ENCODE assay signal across 35 cellular contexts in genomic region chr6:119845161-119845560, GRCh38.
"Had no signal": no experiment of that assay in that cellular context is flagged by ENCODE, and none has a peak within 500 bp of the region (broad histone marks: within the 10 kb centered on the region; RNA-seq: fewer than 3 reads in every experiment).

No MANE protein-coding gene starts in this region.

- DNase-seq: activated B cell treated with CpG ODN at 0.5 μM for 24 hours; activated CD4-positive, alpha-beta memory T cell treated with anti-CD3 and anti-CD28 coated beads for 36 hours; activated CD4-positive, alpha-beta T cell treated with anti-CD3 and anti-CD28 coated beads for 4 hours; activated CD4-positive, alpha-beta T cell treated with anti-CD3 and anti-CD28 coated beads, Interleukin-2, amount 10 ng/mL, durations not matched to agents 24 days and 14 days; activated CD4-positive, alpha-beta T cell treated with anti-CD3 and anti-CD28 coated beads, Interleukin-2, amount 50 U/mL, for 1 hour; activated CD4-positive, alpha-beta T cell treated with anti-CD3 and anti-CD28 coated beads, Interleukin-2, amount 50 U/mL, for 4 hours; activated CD4-positive, CD25-positive, alpha-beta regulatory T cell treated with anti-CD3 and anti-CD28 coated beads, Interleukin-2, amount 50 U/mL, for 72 hours; activated CD8-positive, alpha-beta memory T cell treated with anti-CD3 and anti-CD28 coated beads, Interleukin-2, amount 50 U/mL, for 4 hours; activated CD8-positive, alpha-beta T cell treated with anti-CD3 and anti-CD28 coated beads for 36 hours; activated effector memory CD4-positive, alpha-beta T cell treated with anti-CD3 and anti-CD28 coated beads, Interleukin-2, amount 50 U/mL, for 16 hours; activated gamma-delta T cell treated with Interleukin-2 at 50 U/mL for 16 hours; activated naive CD4-positive, alpha-beta T cell; activated naive CD4-positive, alpha-beta T cell treated with anti-CD3 and anti-CD28 coated beads for 36 hours; activated naive CD4-positive, alpha-beta T cell treated with anti-CD3 and anti-CD28 coated beads, Interleukin-2, amount 50 U/mL, for 16 hours; activated naive CD8-positive, alpha-beta T cell treated with anti-CD3 and anti-CD28 coated beads for 36 hours; activated T-cell treated with anti-CD3 and anti-CD28 coated beads for 4 hours; activated T-cell treated with anti-CD3 and anti-CD28 coated beads, Interleukin-2, amount 50 U/mL, for 1 hour; activated T-cell treated with anti-CD3 and anti-CD28 coated beads, Interleukin-2, amount 50 U/mL, for 4 hours; activated T-cell treated with anti-CD3 and anti-CD28 coated beads, Interleukin-2, amount 50 U/mL, for 72 hours; adrenal gland; amygdala; anterior cingulate cortex; central memory CD4-positive, alpha-beta T cell; T-helper 1 cell; T-helper 2 cell; T-helper 9 cell had no signal

- FAIRE-seq: TTC549 had no signal

- H3K4me3 ChIP-seq: adrenal gland, ascending aorta had no signal

- H3K4me3 Mint-ChIP-seq: activated B cell treated with CpG ODN at 0.5 μM for 24 hours; activated CD4-positive, alpha-beta memory T cell treated with anti-CD3 and anti-CD28 coated beads for 36 hours; activated CD4-positive, alpha-beta T cell treated with anti-CD3 and anti-CD28 coated beads, Interleukin-2, amount 10 ng/mL, durations not matched to agents 24 days and 14 days; activated CD8-positive, alpha-beta T cell treated with anti-CD3 and anti-CD28 coated beads for 36 hours; activated naive CD4-positive, alpha-beta T cell treated with anti-CD3 and anti-CD28 coated beads for 36 hours; activated naive CD8-positive, alpha-beta T cell treated with anti-CD3 and anti-CD28 coated beads for 36 hours; activated T-cell treated with anti-CD3 and anti-CD28 coated beads, Interleukin-2, amount 50 U/mL, for 4 hours; activated T-cell treated with anti-CD3 and anti-CD28 coated beads, Interleukin-2, amount 50 U/mL, for 72 hours; activated T-helper 1 cell treated with anti-CD3 and anti-CD28 coated beads, Interleukin-12 subunit alpha, Interleukin-12 subunit beta, Interleukin-2, Interleukin-4 antibody, amounts not matched to agents 30 ng/mL and 10 ng/mL and 1 ng/mL, durations not matched to agents 14 hours and 24 hours and 36 hours; activated T-helper 17 cell treated with anti-CD3 and anti-CD28 coated beads, Interleukin-2, amount 50 U/mL, for 72 hours; brain; T-helper 1 cell treated with Interleukin-12 subunit alpha and Interleukin-12 subunit beta and Interleukin-4 antibody, amounts not matched to agents 30 μg/mL and 1 μg/mL, for 36 hours; T-helper 2 cell treated with Interferon-gamma antibody and Interleukin-4, amounts not matched to agents 5 μg/mL and 100 μg/mL, for 36 hours had no signal

- H3K27me3 Mint-ChIP-seq: activated B cell treated with CpG ODN at 0.5 μM for 24 hours; activated CD4-positive, alpha-beta memory T cell treated with anti-CD3 and anti-CD28 coated beads for 36 hours; activated CD8-positive, alpha-beta T cell treated with anti-CD3 and anti-CD28 coated beads for 36 hours; activated naive CD8-positive, alpha-beta T cell treated with anti-CD3 and anti-CD28 coated beads for 36 hours had no signal

- H3K4me1 Mint-ChIP-seq: activated B cell treated with CpG ODN at 0.5 μM for 24 hours; activated CD4-positive, alpha-beta T cell treated with anti-CD3 and anti-CD28 coated beads, Interleukin-2, amount 10 ng/mL, durations not matched to agents 24 days and 14 days; activated naive CD8-positive, alpha-beta T cell treated with anti-CD3 and anti-CD28 coated beads for 36 hours; activated T-helper 17 cell treated with anti-CD3 and anti-CD28 coated beads, Interleukin-2, amount 50 U/mL, for 72 hours; brain had no signal

- H3K4me1 ChIP-seq: adrenal gland, ascending aorta had no signal

- H3K9me3 Mint-ChIP-seq: activated CD4-positive, alpha-beta T cell treated with anti-CD3 and anti-CD28 coated beads, Interleukin-2, amount 10 ng/mL, durations not matched to agents 24 days and 14 days; activated T-cell treated with anti-CD3 and anti-CD28 coated beads, Interleukin-2, amount 50 U/mL, for 4 hours; activated T-helper 1 cell treated with anti-CD3 and anti-CD28 coated beads, Interleukin-12 subunit alpha, Interleukin-12 subunit beta, Interleukin-2, Interleukin-4 antibody, amounts not matched to agents 30 ng/mL and 10 ng/mL and 1 ng/mL, durations not matched to agents 14 hours and 24 hours and 36 hours; activated T-helper 17 cell treated with anti-CD3 and anti-CD28 coated beads, Interleukin-2, amount 50 U/mL, for 72 hours; T-helper 2 cell treated with Interferon-gamma antibody and Interleukin-4, amounts not matched to agents 5 μg/mL and 100 μg/mL, for 36 hours had no signal

- H3K36me3 Mint-ChIP-seq: activated CD4-positive, alpha-beta memory T cell treated with anti-CD3 and anti-CD28 coated beads for 36 hours; activated naive CD8-positive, alpha-beta T cell treated with anti-CD3 and anti-CD28 coated beads for 36 hours; brain had no signal

- ATAC-seq: activated CD8-positive, alpha-beta T cell treated with anti-CD3 and anti-CD28 coated beads for 36 hours; activated naive CD4-positive, alpha-beta T cell treated with anti-CD3 and anti-CD28 coated beads, Interleukin-2, amount 50 U/mL, for 72 hours; activated T-cell treated with anti-CD3 and anti-CD28 coated beads, Interleukin-2, amount 50 U/mL, for 4 hours; activated T-cell treated with anti-CD3 and anti-CD28 coated beads, Interleukin-2, amount 50 U/mL, for 72 hours; activated T-helper 17 cell treated with anti-CD3 and anti-CD28 coated beads, Interleukin-2, amount 50 U/mL, for 72 hours had no signal

- H3K27me3 ChIP-seq: adrenal gland, ascending aorta had no signal

- H3K27ac ChIP-seq: adrenal gland, ascending aorta, VCaP had no signal

- H3K9me3 ChIP-seq: adrenal gland had no signal

- H3K36me3 ChIP-seq: adrenal gland, ascending aorta had no signal

- H3K27ac Mint-ChIP-seq: activated B cell treated with CpG ODN at 0.5 μM for 24 hours; activated CD4-positive, alpha-beta memory T cell treated with anti-CD3 and anti-CD28 coated beads for 36 hours; activated CD4-positive, alpha-beta T cell treated with anti-CD3 and anti-CD28 coated beads, Interleukin-2, amount 10 ng/mL, durations not matched to agents 24 days and 14 days; activated CD8-positive, alpha-beta T cell treated with anti-CD3 and anti-CD28 coated beads for 36 hours; activated naive CD4-positive, alpha-beta T cell treated with anti-CD3 and anti-CD28 coated beads for 36 hours; activated naive CD4-positive, alpha-beta T cell treated with anti-CD3 and anti-CD28 coated beads, Interleukin-2, amount 50 U/mL, for 72 hours; activated naive CD8-positive, alpha-beta T cell treated with anti-CD3 and anti-CD28 coated beads for 36 hours; activated T-cell treated with anti-CD3 and anti-CD28 coated beads, Interleukin-2, amount 50 U/mL, for 72 hours; activated T-helper 1 cell treated with anti-CD3 and anti-CD28 coated beads, Interleukin-12 subunit alpha, Interleukin-12 subunit beta, Interleukin-2, Interleukin-4 antibody, amounts not matched to agents 30 ng/mL and 10 ng/mL and 1 ng/mL, durations not matched to agents 14 hours and 24 hours and 36 hours; activated T-helper 17 cell treated with anti-CD3 and anti-CD28 coated beads, Interleukin-2, amount 50 U/mL, for 72 hours; brain; T-helper 1 cell treated with Interleukin-12 subunit alpha and Interleukin-12 subunit beta and Interleukin-4 antibody, amounts not matched to agents 30 μg/mL and 1 μg/mL, for 36 hours; T-helper 2 cell treated with Interferon-gamma antibody and Interleukin-4, amounts not matched to agents 5 μg/mL and 100 μg/mL, for 36 hours had no signal
